ENCODE assay signal across 1 cellular context in the genomic region with DNA sequence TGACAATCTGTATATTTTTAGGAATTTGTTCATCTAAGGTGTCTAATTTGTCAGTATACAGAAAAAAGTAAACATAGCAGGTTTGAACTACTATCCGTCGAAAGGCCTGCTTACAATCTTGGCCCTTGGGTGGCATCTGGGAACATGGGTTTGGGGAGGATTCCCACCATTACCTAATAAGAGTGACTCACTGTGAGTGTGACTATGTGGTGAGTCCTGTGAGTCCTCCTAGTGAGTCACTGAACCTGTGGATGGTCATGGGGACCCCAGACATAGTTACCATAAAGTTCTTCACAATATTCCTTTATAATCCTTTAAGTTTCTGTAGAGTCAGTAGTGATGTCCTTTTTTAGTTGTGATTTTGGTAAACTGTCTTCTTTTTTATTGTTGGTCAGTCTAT.
TF ChIP-seq lines count a peak whose summit lies in the region.

No MANE protein-coding gene starts in this region.

TF ChIP-seq in HCT116, 20 proteins besides CTCF, POLR2A, EP300 and RAD21 (continued from another document):
- TF ChIP-seq FOSL1 (IDR thresholded peaks at IDR 0.05; ENCODE audit: low read depth) = peak; percentile 46
